In the genomic region with DNA sequence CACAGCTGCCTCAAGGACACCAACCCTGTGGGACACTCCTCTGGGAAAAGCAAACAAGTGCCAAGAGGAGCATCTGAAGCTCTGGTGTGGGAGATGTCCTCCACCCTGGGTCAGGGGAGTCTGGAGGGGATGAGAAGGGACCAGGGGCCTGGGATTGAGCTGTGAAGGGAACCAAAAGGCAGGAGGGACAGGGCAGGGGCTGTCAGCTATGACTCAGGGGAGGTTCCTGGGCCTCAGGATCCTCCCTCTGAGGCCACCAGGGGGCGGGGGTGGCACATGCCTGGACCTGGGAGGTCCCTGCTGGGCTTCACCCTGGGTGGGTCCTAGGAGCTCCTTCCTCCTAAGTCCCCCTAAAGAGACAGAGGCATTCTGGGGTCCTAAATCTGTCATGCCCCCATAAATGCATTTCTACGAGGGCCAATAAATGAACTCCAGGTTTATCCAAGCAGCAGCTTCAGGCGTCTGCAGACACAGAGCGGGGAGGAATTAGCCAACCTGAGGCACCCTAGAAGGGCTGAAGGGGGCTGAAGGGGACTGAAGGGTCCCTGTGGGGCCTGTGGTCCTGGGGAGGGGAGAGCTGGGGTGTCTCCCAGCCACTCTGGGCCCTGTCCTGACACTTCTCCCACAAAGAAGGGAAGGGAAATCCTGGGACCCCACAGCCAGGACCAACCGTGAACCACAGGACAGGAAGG, we compare ENCODE assay signal across 8 cellular contexts. TPM values are rescaled to one million over a fixed set of nuclear protein-coding genes. Genes with fewer than 3 reads are reported as not detected.
DNase-seq lines count a peak whose midpoint lies in the region; ATAC-seq and TF ChIP-seq lines count a peak whose summit lies in the region.

No MANE protein-coding gene starts in this region.

- peaks cover 1% of the 10 kb centered on the region for H3K4me1 Mint-ChIP-seq in CD8-positive, alpha-beta T cell (ENCODE audit: low read depth)

- intact Hi-C loops in CD8-positive, alpha-beta T cell (cut with DNase I, micrococcal nuclease) = no loop called here
- intact Hi-C loops in lower lobe of right lung (cut with DNase I) = no loop called here

- H3K9me3 ChIP-seq in CD8-positive, alpha-beta T cell (ENCODE audit: low read length) = no peaks in the 10 kb centered on the region
- H3K9me3 ChIP-seq in lower lobe of right lung = no peaks in the 10 kb centered on the region

- no peaks in the 10 kb centered on the region for H3K9me3 Mint-ChIP-seq in CD8-positive, alpha-beta T cell

- H3K4me3 ChIP-seq in CD8-positive, alpha-beta T cell (ENCODE audit: low read depth, low read length) = no peak overlapping the region
- no peak overlapping the region for H3K4me3 ChIP-seq in lower lobe of right lung

- H3K27me3 ChIP-seq in CD8-positive, alpha-beta T cell (ENCODE audit: insufficient read depth, low read length) = no peaks in the 10 kb centered on the region
- peaks cover 7% of the 10 kb centered on the region for H3K27me3 ChIP-seq in lower lobe of right lung (ENCODE audit: low read depth)

- no peak overlapping the region for H3K27ac ChIP-seq in CD8-positive, alpha-beta T cell (ENCODE audit: low read depth, low read length)
- H3K27ac ChIP-seq in lower lobe of right lung = no peak overlapping the region

- POLR2A ChIA-PET in CD8-positive, alpha-beta T cell (lab: Charles Lee) = interaction anchor here (0.8 to 1.1 kb wide), 2 partner anchors 11 to 37 kb away, joined by 3 read pairs; no protein-coding TSS in a partner anchor

- H3K36me3 ChIP-seq in CD8-positive, alpha-beta T cell (ENCODE audit: insufficient read depth, low read length) = no peaks in the 10 kb centered on the region
- H3K36me3 ChIP-seq in lower lobe of right lung = no peaks in the 10 kb centered on the region

- TF ChIP-seq CTCF in CD8-positive, alpha-beta T cell (IDR thresholded peaks at IDR 0.05) = peak; percentile 35
- peak; percentile 35 for TF ChIP-seq CTCF in lower lobe of right lung (IDR thresholded peaks at IDR 0.05)

- peak; percentile 49 for ATAC-seq in CD8-positive, alpha-beta T cell
- ATAC-seq in lower lobe of right lung (peak in 1 of 2 donors; percentile 55), GM21576 (IDR thresholded peaks at IDR 0.05; ENCODE audit: unreplicated experiment) (no peak), GM19351 (IDR thresholded peaks at IDR 0.05; ENCODE audit: unreplicated experiment) (no peak)

- CTCF ChIA-PET in CD8-positive, alpha-beta T cell (lab: Charles Lee) = interaction anchor here (0.8 to 2.7 kb wide), 21 partner anchors 8 to 170 kb away, joined by 3 to 19 read pairs (median 6); no protein-coding TSS in a partner anchor

- peak in 6 of 7 experiments; percentile 19 to 69 (median 32) for DNase-seq in CD8-positive, alpha-beta T cell
- peak; percentile 22 for DNase-seq in HuH-7.5 (ENCODE audit: low spot score)
- DNase-seq in activated T-cell treated with anti-CD3 and anti-CD28 coated beads, Interleukin-2, amount 50 U/mL, for 48 hours = peak; percentile 52 to 61
- DNase-seq in lower lobe of right lung = no peak
- DNase-seq in effector CD8-positive, alpha-beta T cell (lab: John Stamatoyannopoulos, UW) = no peak
- DNase-seq in nucleus accumbens (lab: John Stamatoyannopoulos, UW) = no peak

- H3K4me1 ChIP-seq in CD8-positive, alpha-beta T cell (ENCODE audit: insufficient read depth, low read length) = no peaks in the 10 kb centered on the region
- H3K4me1 ChIP-seq in lower lobe of right lung = no peaks in the 10 kb centered on the region

- H3K27me3 Mint-ChIP-seq in CD8-positive, alpha-beta T cell (ENCODE audit: low read depth) = no peaks in the 10 kb centered on the region

- no peak overlapping the region for H3K4me3 Mint-ChIP-seq in CD8-positive, alpha-beta T cell

- no peaks in the 10 kb centered on the region for H3K36me3 Mint-ChIP-seq in CD8-positive, alpha-beta T cell

- no peak overlapping the region for H3K27ac Mint-ChIP-seq in CD8-positive, alpha-beta T cell

RNA-seq across cellular contexts. Expression of gene IGLL5, which starts 31.9 kb away (rescaled TPM):
- total RNA-seq in CD8-positive, alpha-beta T cell = 1 to 10 TPM in 1 of 2 experiments, not detected in 1; 1.5 TPM
- 11.1 TPM for total RNA-seq in lower lobe of right lung

Comparison
In these comparisons a context has a peak if more than half of its experiments do, and no peak if none do; other contexts are left out.
1. DNase-seq: peak in CD8-positive, alpha-beta T cell (6 of 7), HuH-7.5 (single experiment) and activated T-cell treated with anti-CD3 and anti-CD28 coated beads, Interleukin-2, amount 50 U/mL, for 48 hours (2 of 2); none in lower lobe of right lung (single experiment), effector CD8-positive, alpha-beta T cell (single experiment) and nucleus accumbens (0 of 56).